ENCODE assay signal across 1 cellular context in genomic region chr1:53688703-53689102, GRCh38.
TF ChIP-seq lines count a peak whose summit lies in the region.

No MANE protein-coding gene starts in this region.

TF ChIP-seq in HEK293, 187 proteins besides CTCF, POLR2A, EP300 and RAD21 (continued from another document):
- TF ChIP-seq, protein P1, sequence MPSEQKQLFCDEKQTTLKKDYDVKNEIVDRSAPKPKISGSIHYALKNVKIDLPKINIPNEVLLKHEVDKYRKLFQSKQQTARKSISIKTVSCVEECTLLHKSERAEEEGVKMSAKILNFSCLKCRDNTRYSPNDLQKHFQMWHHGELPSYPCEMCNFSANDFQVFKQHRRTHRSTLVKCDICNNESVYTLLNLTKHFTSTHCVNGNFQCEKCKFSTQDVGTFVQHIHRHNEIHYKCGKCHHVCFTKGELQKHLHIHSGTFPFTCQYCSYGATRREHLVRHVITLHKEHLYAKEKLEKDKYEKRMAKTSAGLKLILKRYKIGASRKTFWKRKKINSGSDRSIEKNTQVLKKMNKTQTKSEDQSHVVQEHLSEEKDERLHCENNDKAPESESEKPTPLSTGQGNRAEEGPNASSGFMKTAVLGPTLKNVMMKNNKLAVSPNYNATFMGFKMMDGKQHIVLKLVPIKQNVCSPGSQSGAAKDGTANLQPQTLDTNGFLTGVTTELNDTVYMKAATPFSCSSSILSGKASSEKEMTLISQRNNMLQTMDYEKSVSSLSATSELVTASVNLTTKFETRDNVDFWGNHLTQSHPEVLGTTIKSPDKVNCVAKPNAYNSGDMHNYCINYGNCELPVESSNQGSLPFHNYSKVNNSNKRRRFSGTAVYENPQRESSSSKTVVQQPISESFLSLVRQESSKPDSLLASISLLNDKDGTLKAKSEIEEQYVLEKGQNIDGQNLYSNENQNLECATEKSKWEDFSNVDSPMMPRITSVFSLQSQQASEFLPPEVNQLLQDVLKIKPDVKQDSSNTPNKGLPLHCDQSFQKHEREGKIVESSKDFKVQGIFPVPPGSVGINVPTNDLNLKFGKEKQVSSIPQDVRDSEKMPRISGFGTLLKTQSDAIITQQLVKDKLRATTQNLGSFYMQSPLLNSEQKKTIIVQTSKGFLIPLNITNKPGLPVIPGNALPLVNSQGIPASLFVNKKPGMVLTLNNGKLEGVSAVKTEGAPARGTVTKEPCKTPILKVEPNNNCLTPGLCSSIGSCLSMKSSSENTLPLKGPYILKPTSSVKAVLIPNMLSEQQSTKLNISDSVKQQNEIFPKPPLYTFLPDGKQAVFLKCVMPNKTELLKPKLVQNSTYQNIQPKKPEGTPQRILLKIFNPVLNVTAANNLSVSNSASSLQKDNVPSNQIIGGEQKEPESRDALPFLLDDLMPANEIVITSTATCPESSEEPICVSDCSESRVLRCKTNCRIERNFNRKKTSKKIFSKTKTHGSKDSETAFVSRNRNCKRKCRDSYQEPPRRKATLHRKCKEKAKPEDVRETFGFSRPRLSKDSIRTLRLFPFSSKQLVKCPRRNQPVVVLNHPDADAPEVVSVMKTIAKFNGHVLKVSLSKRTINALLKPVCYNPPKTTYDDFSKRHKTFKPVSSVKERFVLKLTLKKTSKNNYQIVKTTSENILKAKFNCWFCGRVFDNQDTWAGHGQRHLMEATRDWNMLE (tag by site-specific recombination; conservative IDR thresholded peaks at IDR 0.05; ENCODE audit: low read depth) = no peak
- no peak for TF ChIP-seq ZNF184 (tag by site-specific recombination; IDR thresholded peaks at IDR 0.05)
TF ChIP-seq in HEK293: peak in this region for 0.
